Comparison of ENCODE assay signal across 17 cellular contexts in the genomic region with DNA sequence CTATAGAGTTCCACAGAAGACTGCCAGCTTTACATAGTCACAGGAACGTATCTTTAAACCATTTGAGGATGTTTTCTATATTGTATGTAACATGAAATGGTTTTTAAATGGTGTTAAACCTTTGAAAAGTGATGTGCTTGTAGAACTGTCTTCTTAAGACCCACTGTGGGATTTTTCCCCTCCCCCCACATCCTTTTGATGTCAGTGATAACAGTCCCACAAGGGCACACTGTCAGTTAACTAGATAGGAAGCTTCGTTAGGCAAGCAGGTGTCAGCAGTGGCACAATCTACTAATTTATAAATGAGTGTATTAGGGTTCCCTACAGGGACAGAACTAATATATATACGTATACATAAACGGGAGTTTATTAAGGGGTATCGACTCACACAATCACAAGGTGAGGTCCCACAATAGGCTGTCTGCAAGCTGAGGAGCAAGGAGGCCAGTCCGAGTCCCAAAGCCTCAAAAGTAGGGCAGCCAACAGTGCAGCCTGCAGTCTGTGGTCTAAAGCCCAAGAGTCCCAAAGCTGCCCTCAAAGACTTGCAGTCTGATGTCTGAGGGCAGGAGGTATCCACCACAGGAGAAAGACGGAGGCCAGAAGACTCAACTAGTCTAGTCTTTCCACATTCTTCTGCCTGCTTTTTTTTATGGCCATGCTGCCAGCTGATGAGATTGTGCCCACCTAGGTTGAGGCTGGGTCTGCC. TPM values are rescaled to one million over a fixed set of nuclear protein-coding genes. Genes with fewer than 3 reads are reported as not detected.
DNase-seq lines count a peak whose midpoint lies in the region; ATAC-seq and TF ChIP-seq lines count a peak whose summit lies in the region.
"Had no signal": no experiment of that assay in that cellular context is flagged by ENCODE, and none has a peak within 500 bp of the region (broad histone marks: within the 10 kb centered on the region; RNA-seq: fewer than 3 reads in every experiment).

No MANE protein-coding gene starts in this region.

- CTCF ChIA-PET in activated CD4-positive, alpha-beta T cell treated with anti-CD3 and anti-CD28 coated beads for 36 hours (lab: Charles Lee): interaction anchor here (0.6 to 2.1 kb wide), 10 partner anchors 8 to 309 kb away, joined by 3 to 9 read pairs (median 4); no protein-coding TSS in a partner anchor

- H2AFZ ChIP-seq in DND-41 (ENCODE audit: low read depth, low read length): peak overlapping the region; percentile 58

- no peaks in the 10 kb centered on the region for H3K36me3 Mint-ChIP-seq in activated CD4-positive, alpha-beta T cell treated with anti-CD3 and anti-CD28 coated beads for 36 hours (ENCODE audit: low read depth)
- peaks cover 2% of the 10 kb centered on the region for H3K36me3 Mint-ChIP-seq in T-helper 2 cell treated with Interferon-gamma antibody and Interleukin-4, amounts not matched to agents 5 μg/mL and 100 μg/mL, for 36 hours (ENCODE audit: low read depth)
- H3K36me3 Mint-ChIP-seq in central memory CD8-positive, alpha-beta T cell (ENCODE audit: insufficient read depth): no peaks in the 10 kb centered on the region
- H3K36me3 Mint-ChIP-seq: mesothelial cell of epicardium had no signal

- H3K27ac ChIP-seq in DND-41 (ENCODE audit: low read length): peak overlapping the region; percentile 93

- no peaks in the 10 kb centered on the region for H3K27me3 Mint-ChIP-seq in activated CD4-positive, alpha-beta T cell treated with anti-CD3 and anti-CD28 coated beads for 36 hours
- H3K27me3 Mint-ChIP-seq in T-helper 2 cell treated with Interferon-gamma antibody and Interleukin-4, amounts not matched to agents 5 μg/mL and 100 μg/mL, for 36 hours (ENCODE audit: low read depth): no peaks in the 10 kb centered on the region
- H3K27me3 Mint-ChIP-seq in central memory CD8-positive, alpha-beta T cell: no peaks in the 10 kb centered on the region

- H3K9me3 Mint-ChIP-seq in activated CD4-positive, alpha-beta T cell treated with anti-CD3 and anti-CD28 coated beads for 36 hours (ENCODE audit: low read depth): no peaks in the 10 kb centered on the region
- H3K9me3 Mint-ChIP-seq in T-helper 2 cell treated with Interferon-gamma antibody and Interleukin-4, amounts not matched to agents 5 μg/mL and 100 μg/mL, for 36 hours: peaks cover 4% of the 10 kb centered on the region
- H3K9me3 Mint-ChIP-seq in central memory CD8-positive, alpha-beta T cell: peaks cover 5% of the 10 kb centered on the region

- TF ChIP-seq CTCF in DND-41 (IDR thresholded peaks at IDR 0.05; ENCODE audit: borderline replicate concordance, extremely low read depth, low read length, poor library complexity, severe bottlenecking): peak; percentile 37

- H3K4me3 Mint-ChIP-seq in activated CD4-positive, alpha-beta T cell treated with anti-CD3 and anti-CD28 coated beads for 36 hours: no peak overlapping the region
- peak overlapping the region; percentile 64 for H3K4me3 Mint-ChIP-seq in T-helper 2 cell treated with Interferon-gamma antibody and Interleukin-4, amounts not matched to agents 5 μg/mL and 100 μg/mL, for 36 hours
- no peak overlapping the region for H3K4me3 Mint-ChIP-seq in central memory CD8-positive, alpha-beta T cell
- H3K4me3 Mint-ChIP-seq: mesothelial cell of epicardium had no signal

- H3K27me3 ChIP-seq in DND-41 (ENCODE audit: insufficient read depth, low read length, poor library complexity): no peaks in the 10 kb centered on the region
- H3K27me3 ChIP-seq: stomach had no signal

- intact Hi-C loops in activated CD4-positive, alpha-beta T cell treated with anti-CD3 and anti-CD28 coated beads for 36 hours (cut with DNase I, micrococcal nuclease): no loop called here
- intact Hi-C loops in sciatic nerve (cut with DNase I): no loop called here

- ATAC-seq in activated CD4-positive, alpha-beta T cell treated with anti-CD3 and anti-CD28 coated beads for 36 hours: peak; percentile 42
- ATAC-seq in DND-41 (ENCODE audit: insufficient read depth, low read depth): peak; percentile 89
- peak; percentile 79 for ATAC-seq in central memory CD8-positive, alpha-beta T cell (replicated peaks; ENCODE audit: extremely low read depth, poor library complexity, severe bottlenecking)
- no peak for ATAC-seq in sciatic nerve
- no peak for ATAC-seq in HG02870 (IDR thresholded peaks at IDR 0.05; ENCODE audit: unreplicated experiment)

- no peaks in the 10 kb centered on the region for H3K36me3 ChIP-seq in DND-41 (ENCODE audit: insufficient read depth, low read length)
- H3K36me3 ChIP-seq: HAP-1, stomach had no signal

- peaks cover 4% of the 10 kb centered on the region for H3K9me3 ChIP-seq in DND-41 (ENCODE audit: insufficient read depth, low read length, severe bottlenecking)
- H3K9me3 ChIP-seq: HAP-1, stomach had no signal

- peak overlapping the region; percentile 56 for H3K4me2 ChIP-seq in DND-41 (ENCODE audit: insufficient read depth, low read length)

- peaks cover 15% of the 10 kb centered on the region for H3K4me1 Mint-ChIP-seq in activated CD4-positive, alpha-beta T cell treated with anti-CD3 and anti-CD28 coated beads for 36 hours
- peaks cover 44% of the 10 kb centered on the region for H3K4me1 Mint-ChIP-seq in T-helper 2 cell treated with Interferon-gamma antibody and Interleukin-4, amounts not matched to agents 5 μg/mL and 100 μg/mL, for 36 hours (ENCODE audit: low read depth)
- peaks cover 13% of the 10 kb centered on the region for H3K4me1 Mint-ChIP-seq in central memory CD8-positive, alpha-beta T cell

- H3K9ac ChIP-seq in DND-41 (ENCODE audit: low read depth, low read length): peak overlapping the region; percentile 49

- peak overlapping the region in 1 of 2 experiments; percentile 36; a peak in 2 of 4 replicates for H3K4me3 ChIP-seq in DND-41 (ENCODE audit: low read depth in 1 of 2, low read length in 2 of 2)
- H3K4me3 ChIP-seq: HAP-1, stomach had no signal

- H3K4me1 ChIP-seq in DND-41 (ENCODE audit: insufficient read depth, low read length): peaks cover 48% of the 10 kb centered on the region
- H3K4me1 ChIP-seq: HAP-1 had no signal

- no peaks in the 10 kb centered on the region for H3K79me2 ChIP-seq in DND-41 (ENCODE audit: insufficient read depth, low read length)

- no peaks in the 10 kb centered on the region for H4K20me1 ChIP-seq in DND-41 (ENCODE audit: insufficient read depth, low read length)

- POLR2A ChIA-PET in activated CD4-positive, alpha-beta T cell treated with anti-CD3 and anti-CD28 coated beads for 36 hours (lab: Charles Lee): interaction anchor here (0.6 kb wide), 1 partner anchor 73 kb away, joined by 3 read pairs; no protein-coding TSS in a partner anchor

- peak; percentile 18 for DNase-seq in activated CD4-positive, alpha-beta T cell treated with anti-CD3 and anti-CD28 coated beads for 36 hours
- DNase-seq in activated CD4-positive, alpha-beta T cell treated with anti-CD3 and anti-CD28 coated beads for 48 hours: no peak
- DNase-seq in DND-41 (peak; percentile 89), NCI-H2081 (lab: John Stamatoyannopoulos, UW) (no peak), sciatic nerve (ENCODE audit: low spot score) (no peak)
- DNase-seq in T-helper 2 cell treated with Interferon-gamma antibody and Interleukin-4, amounts not matched to agents 5 μg/mL and 100 μg/mL, for 36 hours (ENCODE audit: low spot score): peak; percentile 47
- DNase-seq in central memory CD8-positive, alpha-beta T cell (ENCODE audit: low spot score in 2 of 2): peak in 1 of 2 donors; percentile 25
- DNase-seq: 8988T, C1 segment of cervical spinal cord, DMS53, foreskin melanocyte, NCI-H446, retina, stomach had no signal

- H3K27ac Mint-ChIP-seq in activated CD4-positive, alpha-beta T cell treated with anti-CD3 and anti-CD28 coated beads for 36 hours: no peak overlapping the region
- H3K27ac Mint-ChIP-seq in T-helper 2 cell treated with Interferon-gamma antibody and Interleukin-4, amounts not matched to agents 5 μg/mL and 100 μg/mL, for 36 hours: peak overlapping the region; percentile 77
- H3K27ac Mint-ChIP-seq in central memory CD8-positive, alpha-beta T cell (ENCODE audit: low read depth): no peak overlapping the region
- H3K27ac Mint-ChIP-seq: mesothelial cell of epicardium had no signal

RNA-seq across cellular contexts. Expression of a gene that starts 23.8 kb away (rescaled TPM):
- 10 to 100 TPM; 53.5 to 59.8 TPM for total RNA-seq in activated CD4-positive, alpha-beta T cell treated with anti-CD3 and anti-CD28 coated beads for 36 hours
- 50.2 TPM for total RNA-seq in sciatic nerve

RNA-seq across cellular contexts. Expression of a gene that starts 39.4 kb away (rescaled TPM):
- total RNA-seq in activated CD4-positive, alpha-beta T cell treated with anti-CD3 and anti-CD28 coated beads for 36 hours: 10 to 100 TPM; 56.0 to 57.8 TPM
- total RNA-seq in sciatic nerve: 14.6 TPM

Comparison
In these comparisons a context has a peak if more than half of its experiments do, and no peak if none do; other contexts are left out.
1. DNase-seq: peak in activated CD4-positive, alpha-beta T cell treated with anti-CD3 and anti-CD28 coated beads for 36 hours (single experiment), DND-41 (single experiment) and T-helper 2 cell treated with Interferon-gamma antibody and Interleukin-4, amounts not matched to agents 5 μg/mL and 100 μg/mL, for 36 hours (single experiment); none in activated CD4-positive, alpha-beta T cell treated with anti-CD3 and anti-CD28 coated beads for 48 hours (single experiment), NCI-H2081 (0 of 2) and sciatic nerve (single experiment).
2. ATAC-seq: peak in activated CD4-positive, alpha-beta T cell treated with anti-CD3 and anti-CD28 coated beads for 36 hours (single experiment), DND-41 (single experiment) and central memory CD8-positive, alpha-beta T cell (single experiment); none in sciatic nerve (single experiment) and HG02870 (single experiment).